9 cellular contexts compared by ENCODE assay signal in the genomic region with DNA sequence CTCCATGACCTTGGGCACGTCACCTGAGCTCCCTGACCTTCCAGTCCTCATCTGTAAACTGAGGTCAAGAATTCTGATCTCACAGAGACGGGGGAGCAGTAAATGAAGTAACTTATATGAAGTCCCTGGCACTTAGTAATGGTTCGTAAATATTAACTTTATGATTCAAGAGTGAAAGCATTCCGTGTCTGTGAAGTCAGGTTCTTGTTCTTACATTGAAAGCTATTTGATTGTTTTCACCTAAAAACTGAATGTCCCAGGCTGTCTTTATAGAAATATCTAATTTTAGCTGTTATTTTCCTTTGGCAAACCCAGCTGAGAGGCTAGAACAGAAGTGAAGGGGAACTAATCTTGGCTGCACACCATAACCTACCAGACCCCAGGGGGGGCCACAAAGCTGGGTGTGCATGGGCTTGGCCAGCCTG.
DNase-seq lines count a peak whose midpoint lies in the region; ATAC-seq and TF ChIP-seq lines count a peak whose summit lies in the region.
"Had no signal": no experiment of that assay in that cellular context is flagged by ENCODE, and none has a peak within 500 bp of the region (broad histone marks: within the 10 kb centered on the region; RNA-seq: fewer than 3 reads in every experiment).

No MANE protein-coding gene starts in this region.

- CTCF ChIA-PET in CD8-positive, alpha-beta T cell (lab: Charles Lee), result interaction anchor here (1.3 to 1.9 kb wide), 2 partner anchors 91 to 159 kb away, joined by 3 to 6 read pairs; no protein-coding TSS in a partner anchor

- H3K27me3 Mint-ChIP-seq in CD8-positive, alpha-beta T cell (ENCODE audit: low read depth), result no peaks in the 10 kb centered on the region

- POLR2A ChIA-PET in CD8-positive, alpha-beta T cell (lab: Charles Lee), result no interaction called here

- no peak for TF ChIP-seq CTCF in CD8-positive, alpha-beta T cell (IDR thresholded peaks at IDR 0.05)
- TF ChIP-seq CTCF in fibroblast of lung (conservative IDR thresholded peaks at IDR 0.05 in 1 of 2, IDR thresholded peaks at IDR 0.05 in 1 of 2; ENCODE audit: low read depth in 1 of 2, low read length in 2 of 2), result no peak

- peak overlapping the region; percentile 48 for H3K9ac ChIP-seq in fibroblast of lung (ENCODE audit: insufficient read depth, low read length)
- H3K9ac ChIP-seq in trophoblast cell (ENCODE audit: low read length), result no peak overlapping the region

- H4K20me1 ChIP-seq in fibroblast of lung (ENCODE audit: control insufficient read depth, extremely low read depth, insufficient read depth, low read length), result no peaks in the 10 kb centered on the region

- H2BK120ac ChIP-seq in trophoblast cell (ENCODE audit: insufficient read depth, low read length, poor library complexity), result no peak overlapping the region

- H3K79me2 ChIP-seq in fibroblast of lung (ENCODE audit: control insufficient read depth, insufficient read depth, low read length) (no peaks in the 10 kb centered on the region), trophoblast cell (ENCODE audit: control insufficient read depth, insufficient read depth, low read length, poor library complexity) (peaks cover 1% of the 10 kb centered on the region)

- no peaks in the 10 kb centered on the region for H3K36me3 ChIP-seq in CD8-positive, alpha-beta T cell (ENCODE audit: insufficient read depth, low read length)
- no peaks in the 10 kb centered on the region for H3K36me3 ChIP-seq in SJCRH30
- no peaks in the 10 kb centered on the region for H3K36me3 ChIP-seq in fibroblast of lung (ENCODE audit: control insufficient read depth, insufficient read depth, low read length)
- H3K36me3 ChIP-seq in trophoblast cell (ENCODE audit: control insufficient read depth in 1 of 2, insufficient read depth in 2 of 2, low read length in 2 of 2), result no peaks in the 10 kb centered on the region

- H3K4ac ChIP-seq in trophoblast cell (ENCODE audit: low read depth, low read length), result no peak overlapping the region

- DNase-seq in CD8-positive, alpha-beta T cell, result no peak
- no peak for DNase-seq in SJCRH30
- DNase-seq in fibroblast of lung (ENCODE audit: low read depth in 2 of 2), result peak in 1 of 2 donors; percentile 53
- no peak for DNase-seq in trophoblast cell
- no peak for DNase-seq in NCI-H2227 (lab: John Stamatoyannopoulos, UW; ENCODE audit: unreplicated experiment)
- DNase-seq in globus pallidus (ENCODE audit: low spot score), result no peak
- DNase-seq: NCI-H187 treated with DMSO at 0.1 percent for 48 hours had no signal

- H4K91ac ChIP-seq in trophoblast cell (ENCODE audit: low read depth, low read length), result no peak overlapping the region

- H2AK5ac ChIP-seq in trophoblast cell (ENCODE audit: low read length), result no peak overlapping the region

- intact Hi-C loops in CD8-positive, alpha-beta T cell (cut with DNase I, micrococcal nuclease), result loop anchor here in 1 of 2 experiments (5.0 kb wide), 1 partner anchor 75 kb away; no protein-coding TSS in a partner anchor

- no peak overlapping the region for H2BK12ac ChIP-seq in trophoblast cell (ENCODE audit: low read length)

- no peak overlapping the region for H3K23ac ChIP-seq in trophoblast cell (ENCODE audit: low read length)

- H3K27ac Mint-ChIP-seq in CD8-positive, alpha-beta T cell, result peak overlapping the region; percentile 49

- H3K4me3 Mint-ChIP-seq in CD8-positive, alpha-beta T cell, result no peak overlapping the region

- WGBS in trophoblast cell (ENCODE audit: extremely low coverage, insufficient coverage, insufficient read length), result no CpG with 5 or more reads among the region's 4 CpGs

- H3K79me1 ChIP-seq in trophoblast cell (ENCODE audit: low read length), result no peaks in the 10 kb centered on the region

- H2BK5ac ChIP-seq in trophoblast cell (ENCODE audit: low read depth, low read length, poor library complexity), result no peak overlapping the region

- peaks cover 16% of the 10 kb centered on the region for H3K4me1 ChIP-seq in CD8-positive, alpha-beta T cell (ENCODE audit: insufficient read depth, low read length)
- H3K4me1 ChIP-seq in SJCRH30, result peaks cover 3% of the 10 kb centered on the region
- peaks cover 33% of the 10 kb centered on the region for H3K4me1 ChIP-seq in fibroblast of lung (ENCODE audit: control insufficient read depth, extremely low read depth, insufficient read depth, low read length)
- H3K4me1 ChIP-seq in trophoblast cell (ENCODE audit: control insufficient read depth in 1 of 2, insufficient read depth in 2 of 2, low read length in 2 of 2), result no peaks in the 10 kb centered on the region

- H4K12ac ChIP-seq in trophoblast cell (ENCODE audit: low read depth, low read length), result no peak overlapping the region

- H3K4me1 Mint-ChIP-seq in CD8-positive, alpha-beta T cell (ENCODE audit: low read depth), result peaks cover 17% of the 10 kb centered on the region

- peak overlapping the region; percentile 33 for H3K18ac ChIP-seq in trophoblast cell (ENCODE audit: low read length)

- no peak overlapping the region for H4K8ac ChIP-seq in trophoblast cell (ENCODE audit: low read depth, low read length)

- no peaks in the 10 kb centered on the region for H3K27me3 ChIP-seq in CD8-positive, alpha-beta T cell (ENCODE audit: insufficient read depth, low read length)
- H3K27me3 ChIP-seq in SJCRH30 (no peaks in the 10 kb centered on the region), fibroblast of lung (ENCODE audit: control insufficient read depth, insufficient read depth, low read length) (no peaks in the 10 kb centered on the region), trophoblast cell (ENCODE audit: insufficient read depth, low read length) (no peaks in the 10 kb centered on the region)

- H3K4me2 ChIP-seq in fibroblast of lung (ENCODE audit: extremely low read depth, insufficient read depth, low read length) (no peak overlapping the region), trophoblast cell (ENCODE audit: low read length) (no peak overlapping the region)

- peaks cover 8% of the 10 kb centered on the region for H3K9me3 ChIP-seq in CD8-positive, alpha-beta T cell (ENCODE audit: low read length)
- H3K9me3 ChIP-seq in SJCRH30 (replicated peaks), result peaks cover 20% of the 10 kb centered on the region
- H3K9me3 ChIP-seq in fibroblast of lung (ENCODE audit: control insufficient read depth, insufficient read depth, low read depth, low read length), result no peaks in the 10 kb centered on the region
- peaks cover 11% of the 10 kb centered on the region for H3K9me3 ChIP-seq in trophoblast cell (ENCODE audit: insufficient read depth, low read depth, low read length)

- H2AFZ ChIP-seq in fibroblast of lung (ENCODE audit: low read length) (no peak overlapping the region), trophoblast cell (ENCODE audit: insufficient read depth, low read length, poor library complexity) (no peak overlapping the region)

- H3K4me3 ChIP-seq in CD8-positive, alpha-beta T cell (ENCODE audit: low read depth, low read length), result no peak overlapping the region
- H3K4me3 ChIP-seq in SJCRH30 (0 out of 2 replicates have a peak overlapping the region, but pooled peaks have one; percentile 6), fibroblast of lung (replicated peaks in 1 of 4; ENCODE audit: control extremely low read depth in 1 of 4, insufficient read depth in 1 of 4, low read depth in 3 of 4, low read length in 4 of 4) (no peak overlapping the region), trophoblast cell (ENCODE audit: low read depth, low read length) (no peak overlapping the region)

- H3K9me3 Mint-ChIP-seq in CD8-positive, alpha-beta T cell, result peaks cover 26% of the 10 kb centered on the region

- peaks cover 12% of the 10 kb centered on the region for H3K36me3 Mint-ChIP-seq in CD8-positive, alpha-beta T cell

- H3K14ac ChIP-seq in trophoblast cell (ENCODE audit: low read length), result no peak overlapping the region

- no peak for ATAC-seq in CD8-positive, alpha-beta T cell
- ATAC-seq in GM21786 (IDR thresholded peaks at IDR 0.05; ENCODE audit: unreplicated experiment), result no peak
- no peak for ATAC-seq in GM18520 (IDR thresholded peaks at IDR 0.05; ENCODE audit: unreplicated experiment)

- H3K27ac ChIP-seq in CD8-positive, alpha-beta T cell (ENCODE audit: low read depth, low read length), result no peak overlapping the region
- H3K27ac ChIP-seq in SJCRH30 (peak overlapping the region; percentile 55), fibroblast of lung (ENCODE audit: insufficient read depth, low read length) (peak overlapping the region; percentile 89), trophoblast cell (ENCODE audit: low read depth, low read length) (no peak overlapping the region)

Comparison
In these comparisons a context has a peak if more than half of its experiments do, and no peak if none do; other contexts are left out.
1. H3K27ac ChIP-seq: peak in SJCRH30 (single experiment) and fibroblast of lung (single experiment); none in CD8-positive, alpha-beta T cell (single experiment) and trophoblast cell (single experiment).